Comparison of ENCODE assay signal across 1 cellular context in the genomic region with DNA sequence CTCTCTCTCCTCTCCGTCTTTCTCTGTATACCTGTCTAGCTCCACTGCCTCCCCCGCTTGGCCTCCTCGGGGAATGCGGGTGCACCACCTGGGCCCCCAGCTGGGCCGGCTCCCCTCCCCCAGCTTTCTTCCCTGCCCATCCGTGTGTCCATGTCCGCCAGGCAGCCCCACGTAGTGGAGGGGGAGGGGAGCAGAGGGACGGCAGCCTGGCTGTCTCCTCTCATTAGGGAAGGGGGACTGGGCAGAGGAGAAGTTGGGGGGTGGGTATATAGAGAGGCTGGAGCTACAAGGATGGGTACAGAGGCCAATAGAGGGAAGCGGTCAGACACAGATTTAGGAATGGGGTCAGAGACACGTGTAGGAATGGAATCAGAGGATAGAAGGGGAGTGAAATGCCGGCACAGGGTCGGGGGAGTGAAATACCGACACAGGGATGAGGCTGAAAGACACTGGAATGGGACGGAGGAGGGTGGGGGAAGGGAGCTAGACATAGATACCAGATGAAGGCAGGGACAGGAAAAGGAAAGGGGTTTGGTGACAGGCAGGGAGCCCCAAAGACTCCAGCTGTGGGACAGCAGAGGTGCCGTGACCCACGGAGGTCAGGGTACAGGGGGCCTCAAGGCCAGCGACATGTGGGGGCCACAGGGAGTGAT.
TF ChIP-seq lines count a peak whose summit lies in the region.

No MANE protein-coding gene starts in this region.

TF ChIP-seq in K562, 482 proteins besides CTCF, POLR2A, EP300 and RAD21:
- TF ChIP-seq ZNF398 (CRISPR knock-in tag; IDR thresholded peaks at IDR 0.05) (no peak), CBFA2T3 (IDR thresholded peaks at IDR 0.05) (peak; percentile 27; the same call in 1 of the 2 replicates), RBM39 (optimal IDR thresholded peaks at IDR 0.05; ENCODE audit: low read depth, low read length) (no peak), NFRKB (IDR thresholded peaks at IDR 0.05; ENCODE audit: low read depth) (0 out of 2 replicates have a peak, but pooled peaks have one; percentile 64), ATF1 (CRISPR knock-in tag; IDR thresholded peaks at IDR 0.05) (no peak), ATF1 (tag; IDR thresholded peaks at IDR 0.05) (0 out of 2 replicates have a peak, but pooled peaks have one; percentile 8), AFF1 (IDR thresholded peaks at IDR 0.05; ENCODE audit: low read depth in 1 of 2, partially characterized antibody in 2 of 2) (peak in 1 of 2 experiments; percentile 11), TRIM24 (IDR thresholded peaks at IDR 0.05) (0 out of 4 replicates have a peak, but pooled peaks of 1 of the 2 experiments have one; percentile 3), RBFOX2 (IDR thresholded peaks at IDR 0.05; ENCODE audit: low read depth, low read length) (peak; percentile 54), ZBTB2 (IDR thresholded peaks at IDR 0.05) (0 out of 2 replicates have a peak, but pooled peaks have one; percentile 16), FOXP1 (CRISPR knock-in tag; IDR thresholded peaks at IDR 0.05) (0 out of 2 replicates have a peak, but pooled peaks have one; percentile 37), PHF21A (IDR thresholded peaks at IDR 0.05; ENCODE audit: borderline replicate concordance, low read depth) (0 out of 2 replicates have a peak, but pooled peaks have one; percentile 18), SIN3A (IDR thresholded peaks at IDR 0.05; ENCODE audit: borderline replicate concordance in 2 of 2, control insufficient read depth in 1 of 2, low read depth in 2 of 2, low read length in 2 of 2) (0 out of 4 replicates have a peak, but pooled peaks of 1 of the 2 experiments have one; percentile 1), MAX (CRISPR knock-in tag; IDR thresholded peaks at IDR 0.05) (peak; percentile 9; the same call in 1 of the 2 replicates), MLLT1 (IDR thresholded peaks at IDR 0.05) (no peak), SETDB1 (IDR thresholded peaks at IDR 0.05; ENCODE audit: low read length) (no peak), ZSCAN29 (IDR thresholded peaks at IDR 0.05) (0 out of 2 replicates have a peak, but pooled peaks have one; percentile 26), BCL6 (CRISPR knock-in tag; IDR thresholded peaks at IDR 0.05) (no peak), ZNF699 (CRISPR knock-in tag; IDR thresholded peaks at IDR 0.05; ENCODE audit: insufficient replicate concordance) (no peak), GTF2A2 (tag; IDR thresholded peaks at IDR 0.05) (no peak), TEAD1 (CRISPR knock-in tag; IDR thresholded peaks at IDR 0.05) (0 out of 4 replicates have a peak, but pooled peaks of 1 of the 2 experiments have one; percentile 33), ETV5 (CRISPR knock-in tag; IDR thresholded peaks at IDR 0.05; ENCODE audit: low read depth) (no peak), TFAP4 (CRISPR knock-in tag; IDR thresholded peaks at IDR 0.05; ENCODE audit: borderline replicate concordance) (0 out of 2 replicates have a peak, but pooled peaks have one; percentile 49), GTF2E2 (tag; IDR thresholded peaks at IDR 0.05) (0 out of 2 replicates have a peak, but pooled peaks have one; percentile 15), SNRNP70 (optimal IDR thresholded peaks at IDR 0.05; ENCODE audit: low read depth, low read length) (no peak), CHD2 (IDR thresholded peaks at IDR 0.05; ENCODE audit: low read depth, low read length) (no peak), ZEB2 (IDR thresholded peaks at IDR 0.05) (peak; percentile 71)
- TF ChIP-seq, protein P1, sequence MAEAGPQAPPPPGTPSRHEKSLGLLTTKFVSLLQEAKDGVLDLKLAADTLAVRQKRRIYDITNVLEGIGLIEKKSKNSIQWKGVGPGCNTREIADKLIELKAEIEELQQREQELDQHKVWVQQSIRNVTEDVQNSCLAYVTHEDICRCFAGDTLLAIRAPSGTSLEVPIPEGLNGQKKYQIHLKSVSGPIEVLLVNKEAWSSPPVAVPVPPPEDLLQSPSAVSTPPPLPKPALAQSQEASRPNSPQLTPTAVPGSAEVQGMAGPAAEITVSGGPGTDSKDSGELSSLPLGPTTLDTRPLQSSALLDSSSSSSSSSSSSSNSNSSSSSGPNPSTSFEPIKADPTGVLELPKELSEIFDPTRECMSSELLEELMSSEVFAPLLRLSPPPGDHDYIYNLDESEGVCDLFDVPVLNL (CRISPR knock-in tag; IDR thresholded peaks at IDR 0.05; ENCODE audit: low read depth) = 0 out of 2 replicates have a peak, but pooled peaks have one; percentile 22
